1 cellular context compared by ENCODE assay signal in genomic region chr19:1451916-1452801, GRCh38.
TF ChIP-seq lines count a peak whose summit lies in the region.

No MANE protein-coding gene starts in this region.

TF ChIP-seq in IMR-90, 13 proteins besides CTCF, POLR2A, EP300 and RAD21:
- TF ChIP-seq MXI1 (IDR thresholded peaks at IDR 0.05; ENCODE audit: borderline replicate concordance, low read depth, low read length) (no peak), CHD1 (IDR thresholded peaks at IDR 0.05; ENCODE audit: low read depth, low read length) (no peak), MAZ (IDR thresholded peaks at IDR 0.05; ENCODE audit: borderline replicate concordance, low read depth, low read length) (no peak), NFE2L2 (IDR thresholded peaks at IDR 0.05; ENCODE audit: low read depth, low read length) (no peak), SMC3 (IDR thresholded peaks at IDR 0.05; ENCODE audit: low read depth, low read length) (no peak), CEBPB (IDR thresholded peaks at IDR 0.05; ENCODE audit: low read depth, low read length) (no peak), FOS (IDR thresholded peaks at IDR 0.05; ENCODE audit: low read depth, low read length) (no peak), MAFK (IDR thresholded peaks at IDR 0.05; ENCODE audit: low read depth, low read length) (no peak), BHLHE40 (IDR thresholded peaks at IDR 0.05; ENCODE audit: low read depth, low read length) (no peak), RCOR1 (IDR thresholded peaks at IDR 0.05; ENCODE audit: insufficient replicate concordance, low read length) (no peak), RFX5 (IDR thresholded peaks at IDR 0.05; ENCODE audit: low read depth, low read length) (no peak), USF2 (IDR thresholded peaks at IDR 0.05; ENCODE audit: low read depth, low read length) (no peak), ELK1 (IDR thresholded peaks at IDR 0.05; ENCODE audit: borderline replicate concordance, low read depth, low read length) (no peak)
